8 cellular contexts compared by ENCODE assay signal in genomic region chr19:37251308-37252229, GRCh38. TPM values are rescaled to one million over a fixed set of nuclear protein-coding genes. Genes with fewer than 3 reads are reported as not detected.
A peak's percentile ranks its signal among the peaks of the same experiment; 100 is the strongest.
DNase-seq lines count a peak whose midpoint lies in the region; ATAC-seq and TF ChIP-seq lines count a peak whose summit lies in the region.

No MANE protein-coding gene starts in this region.

- no peak for TF ChIP-seq CTCF in CD8-positive, alpha-beta T cell (IDR thresholded peaks at IDR 0.05)
- TF ChIP-seq CTCF in PC-9 (conservative IDR thresholded peaks at IDR 0.05) (no peak), brain (conservative IDR thresholded peaks at IDR 0.05) (no peak)

- no peaks in the 10 kb centered on the region for H3K27me3 ChIP-seq in CD8-positive, alpha-beta T cell (ENCODE audit: insufficient read depth, low read length)
- no peaks in the 10 kb centered on the region for H3K27me3 ChIP-seq in PC-9 (ENCODE audit: insufficient read depth, low read depth)

- H3K4me1 ChIP-seq in CD8-positive, alpha-beta T cell (ENCODE audit: insufficient read depth, low read length), result no peaks in the 10 kb centered on the region
- H3K4me1 ChIP-seq in PC-9 (replicated peaks; ENCODE audit: insufficient read depth), result 0 out of 2 replicates have a peak, but pooled peaks cover 6% of the 10 kb centered on the region

- TSS peak; percentile 79 for BruUV-seq in PC-9 (replicated peaks; lab: Mats Ljungman, UMichigan)

- H3K9me3 ChIP-seq in CD8-positive, alpha-beta T cell (ENCODE audit: low read length), result peaks cover 36% of the 10 kb centered on the region
- peaks cover 15% of the 10 kb centered on the region; the same call in 1 of the 2 replicates for H3K9me3 ChIP-seq in PC-9 (ENCODE audit: insufficient read depth, low read depth)

- H3K9me3 Mint-ChIP-seq in CD8-positive, alpha-beta T cell, result peaks cover 50% of the 10 kb centered on the region
- peaks cover 30 to 63% (median 62%) of the 10 kb centered on the region in 5 experiments for H3K9me3 Mint-ChIP-seq in brain
- peaks cover 28 to 82% (median 67%) of the 10 kb centered on the region in 6 donors for H3K9me3 Mint-ChIP-seq in immature natural killer cell

- peak overlapping the region; percentile 86 for H3K4me2 ChIP-seq in PC-9

- POLR2A ChIA-PET in CD8-positive, alpha-beta T cell (lab: Charles Lee), result no interaction called here
- POLR2A ChIA-PET in PC-9 (lab: Charles Lee; ENCODE audit: unreplicated experiment), result interaction anchor here (0.7 kb wide), 1 partner anchor 66 kb away, joined by 6 read pairs; no protein-coding TSS in a partner anchor

- H3K4me1 Mint-ChIP-seq in CD8-positive, alpha-beta T cell (ENCODE audit: low read depth), result no peaks in the 10 kb centered on the region
- H3K4me1 Mint-ChIP-seq in brain, result no peaks in the 10 kb centered on the region
- peaks cover 14 to 25% of the 10 kb centered on the region in 2 donors for H3K4me1 Mint-ChIP-seq in immature natural killer cell

- peak overlapping the region; percentile 89 for H2AFZ ChIP-seq in PC-9

- H3K36me3 ChIP-seq in CD8-positive, alpha-beta T cell (ENCODE audit: insufficient read depth, low read length), result no peaks in the 10 kb centered on the region
- H3K36me3 ChIP-seq in PC-9 (ENCODE audit: low read depth), result peaks cover 4% of the 10 kb centered on the region

- peak in 3 of 7 experiments; percentile 3 to 28 (median 26) for DNase-seq in CD8-positive, alpha-beta T cell
- DNase-seq in HS-5 (ENCODE audit: low read depth), result peak; percentile 34
- peak; percentile 92 to 94 for DNase-seq in PC-9
- DNase-seq in immature natural killer cell, result peak; percentile 71 to 86 (median 72)
- peak; percentile 91 for DNase-seq in smooth muscle cell of the brain vasculature (ENCODE audit: low read depth, low spot score)
- no peak for DNase-seq in SIG-M5 treated with dmso at 0.1 percent for 504 hours (lab: John Stamatoyannopoulos, UW; ENCODE audit: unreplicated experiment)

- H3K27ac ChIP-seq in CD8-positive, alpha-beta T cell (ENCODE audit: low read depth, low read length), result no peak overlapping the region
- H3K27ac ChIP-seq in PC-9, result no peak overlapping the region

- no peaks in the 10 kb centered on the region for H4K20me1 ChIP-seq in PC-9 (ENCODE audit: insufficient read depth)

- H3K4me3 ChIP-seq in CD8-positive, alpha-beta T cell (ENCODE audit: low read depth, low read length), result peak overlapping the region; percentile 25
- H3K4me3 ChIP-seq in PC-9, result peak overlapping the region; percentile 90

- H3K36me3 Mint-ChIP-seq in CD8-positive, alpha-beta T cell, result peaks cover 43% of the 10 kb centered on the region
- H3K36me3 Mint-ChIP-seq in brain (peaks cover 23% of the 10 kb centered on the region), immature natural killer cell (peaks cover 3 to 34% (median 24%) of the 10 kb centered on the region in 3 donors)

- no peaks in the 10 kb centered on the region for H3K27me3 Mint-ChIP-seq in CD8-positive, alpha-beta T cell (ENCODE audit: low read depth)
- H3K27me3 Mint-ChIP-seq in brain (no peaks in the 10 kb centered on the region), immature natural killer cell (ENCODE audit: low read depth in 3 of 3) (peaks cover 1 to 3% (median 2%) of the 10 kb centered on the region in 3 donors)

- no peaks in the 10 kb centered on the region for H3F3A ChIP-seq in PC-9 (ENCODE audit: insufficient read depth, low read depth)

- H3K79me2 ChIP-seq in PC-9 (ENCODE audit: low read depth), result peaks cover 11% of the 10 kb centered on the region

- ATAC-seq in CD8-positive, alpha-beta T cell, result peak; percentile 42
- no peak for ATAC-seq in HG02885 (IDR thresholded peaks at IDR 0.05; ENCODE audit: poor library complexity, unreplicated experiment)

- CTCF ChIA-PET in CD8-positive, alpha-beta T cell (lab: Charles Lee), result no interaction called here
- CTCF ChIA-PET in PC-9 (lab: Charles Lee), result no interaction called here

- H3K9me2 ChIP-seq in PC-9 (ENCODE audit: insufficient read depth), result no peaks in the 10 kb centered on the region

- no peak overlapping the region for H3K27ac Mint-ChIP-seq in CD8-positive, alpha-beta T cell
- H3K27ac Mint-ChIP-seq in brain (peak overlapping the region in 2 of 5 experiments; percentile 80 to 90), immature natural killer cell (peak overlapping the region in 4 of 6 donors; percentile 57 to 79 (median 72))

- intact Hi-C loops in CD8-positive, alpha-beta T cell (cut with DNase I, micrococcal nuclease), result no loop called here
- intact Hi-C loops in PC-9 (cut with micrococcal nuclease; ENCODE audit: unreplicated experiment), result no loop called here

- peak overlapping the region; percentile 45 for H3K4me3 Mint-ChIP-seq in CD8-positive, alpha-beta T cell
- H3K4me3 Mint-ChIP-seq in brain, result peak overlapping the region in 4 of 5 experiments; percentile 64 to 88 (median 77)
- H3K4me3 Mint-ChIP-seq in immature natural killer cell, result peak overlapping the region; percentile 85 to 92 (median 90)

RNA-seq across cellular contexts. Expression of gene ZNF383, which starts 33.6 kb away (rescaled TPM):
- 10 to 100 TPM; 17.5 to 18.9 TPM for total RNA-seq in CD8-positive, alpha-beta T cell
- total RNA-seq in PC-9 (2021), result 6.2 and 6.5 TPM in 2 replicates
- polyA plus RNA-seq in brain (ENCODE audit: insufficient read depth, low read depth, low replicate concordance), result 3.2 TPM
- polyA plus RNA-seq in immature natural killer cell, result 1 to 10 TPM; 5.9 to 8.7 (median 7.9) TPM

RNA-seq across cellular contexts. Expression of gene ZNF585B, which starts 41.2 kb away (rescaled TPM):
- total RNA-seq in CD8-positive, alpha-beta T cell, result 1 to 10 TPM; 4.3 to 6.0 TPM
- total RNA-seq in PC-9 (2021), result 9.9 and 11.0 TPM in 2 replicates
- polyA plus RNA-seq in brain (ENCODE audit: insufficient read depth, low read depth, low replicate concordance) (6.8 TPM), immature natural killer cell (1 to 10 TPM; 5.3 to 8.8 (median 8.7) TPM)
